32 cellular contexts compared by ENCODE assay signal in genomic region chr3:191915717-191916116, GRCh38.
"Had no signal": no experiment of that assay in that cellular context is flagged by ENCODE, and none has a peak within 500 bp of the region (broad histone marks: within the 10 kb centered on the region; RNA-seq: fewer than 3 reads in every experiment).

No MANE protein-coding gene starts in this region.

- H3K4me3 Mint-ChIP-seq: activated naive CD8-positive, alpha-beta T cell; endodermal cell; naive B cell; nephron progenitor cell; stimulated activated memory B cell treated with anti-CD40 and anti-IgM and Interleukin-4, amounts not matched to agents 10 μg/mL and 1 μg/mL and 100 μg/mL, for 72 hours; T-helper 1 cell treated with Interleukin-12 subunit alpha and Interleukin-12 subunit beta and Interleukin-4 antibody, amounts not matched to agents 30 μg/mL and 1 μg/mL, for 36 hours had no signal

- H3K4me2 ChIP-seq: hepatocyte, smooth muscle cell had no signal

- H3K36me3 Mint-ChIP-seq: activated naive CD8-positive, alpha-beta T cell; naive B cell; stimulated activated memory B cell treated with anti-CD40 and anti-IgM and Interleukin-4, amounts not matched to agents 10 μg/mL and 1 μg/mL and 100 μg/mL, for 72 hours had no signal

- H3K36me3 ChIP-seq: esophagus muscularis mucosa, gastrocnemius medialis, right atrium auricular region, stomach, suprapubic skin, tibial nerve, WERI-Rb-1 had no signal

- H3K79me2 ChIP-seq: hepatocyte, parathyroid adenoma had no signal

- H3K9me3 ChIP-seq: body of pancreas, esophagus muscularis mucosa, gastrocnemius medialis, right atrium auricular region, suprapubic skin, tibial nerve had no signal

- ATAC-seq: activated CD4-positive, CD25-positive, alpha-beta regulatory T cell treated with anti-CD3 and anti-CD28 coated beads, Interleukin-2, amount 50 U/mL, for 24 hours; body of pancreas; gastrocnemius medialis; left colon; stimulated activated memory B cell treated with anti-CD40 and anti-IgM and Interleukin-4, amounts not matched to agents 10 μg/mL and 1 μg/mL and 100 μg/mL, for 72 hours had no signal

- H3K4me1 ChIP-seq: body of pancreas, esophagus muscularis mucosa, gastrocnemius medialis, parathyroid adenoma, right atrium auricular region, stomach, suprapubic skin had no signal

- H2AFZ ChIP-seq: hepatocyte, parathyroid adenoma had no signal

- DNase-seq: activated CD4-positive, alpha-beta T cell treated with anti-CD3 and anti-CD28 coated beads for 48 hours; activated CD4-positive, alpha-beta T cell treated with anti-CD3 and anti-CD28 coated beads, Interleukin-2, amount 50 U/mL, for 48 hours; activated CD8-positive, alpha-beta memory T cell treated with anti-CD3 and anti-CD28 coated beads for 24 hours; activated effector memory CD4-positive, alpha-beta T cell treated with Interleukin-2 at 50 U/mL for 16 hours; activated naive CD4-positive, alpha-beta T cell treated with Interleukin-2 at 50 U/mL for 16 hours; body of pancreas; cortex of kidney; endodermal cell; gastrocnemius medialis; glutamatergic neuron; kidney; left colon; mammary epithelial cell; naive B cell; nephron progenitor cell; stimulated activated CD4-positive, alpha-beta T cell treated with anti-CD3 and anti-CD28 coated beads, Interleukin-1b, Interleukin-23, amount 100 ng/mL, for 48 hours; stimulated activated CD4-positive, alpha-beta T cell treated with anti-CD3 and anti-CD28 coated beads, Interleukin-4, amount 100 ng/mL, for 4 hours; stimulated activated CD8-positive, alpha-beta memory T cell treated with anti-CD3 and anti-CD28 coated beads, Interleukin-4, amount 100 ng/mL, for 48 hours; stomach; T-helper 9 cell; WERI-Rb-1 had no signal

- FAIRE-seq: kidney had no signal

- H3K27me3 Mint-ChIP-seq: activated naive CD8-positive, alpha-beta T cell; naive B cell; stimulated activated memory B cell treated with anti-CD40 and anti-IgM and Interleukin-4, amounts not matched to agents 10 μg/mL and 1 μg/mL and 100 μg/mL, for 72 hours had no signal

- H3K4me3 ChIP-seq: body of pancreas, esophagus muscularis mucosa, gastrocnemius medialis, hepatocyte, right atrium auricular region, smooth muscle cell, stomach, suprapubic skin, tibial nerve had no signal

- H3K9ac ChIP-seq: parathyroid adenoma had no signal

- H3K4me1 Mint-ChIP-seq: naive B cell, nephron progenitor cell had no signal

- H3K27ac ChIP-seq: body of pancreas, esophagus muscularis mucosa, gastrocnemius medialis, hepatocyte, parathyroid adenoma, right atrium auricular region, stomach, suprapubic skin, tibial nerve, WERI-Rb-1 had no signal

- H3K27me3 ChIP-seq: body of pancreas, esophagus muscularis mucosa, gastrocnemius medialis, hepatocyte, right atrium auricular region, stomach, suprapubic skin, tibial nerve had no signal

- H3K27ac Mint-ChIP-seq: activated naive CD8-positive, alpha-beta T cell; endodermal cell; naive B cell; nephron progenitor cell; stimulated activated memory B cell treated with anti-CD40 and anti-IgM and Interleukin-4, amounts not matched to agents 10 μg/mL and 1 μg/mL and 100 μg/mL, for 72 hours; T-helper 1 cell treated with Interleukin-12 subunit alpha and Interleukin-12 subunit beta and Interleukin-4 antibody, amounts not matched to agents 30 μg/mL and 1 μg/mL, for 36 hours had no signal
